In genomic region chrX:38332505-38332904, GRCh38 we compare ENCODE assay signal across 23 cellular contexts. TPM values are rescaled to one million over a fixed set of nuclear protein-coding genes. Genes with fewer than 3 reads are reported as not detected.
DNase-seq lines count a peak whose midpoint lies in the region; ATAC-seq and TF ChIP-seq lines count a peak whose summit lies in the region.
"Had no signal": no experiment of that assay in that cellular context is flagged by ENCODE, and none has a peak within 500 bp of the region (broad histone marks: within the 10 kb centered on the region; RNA-seq: fewer than 3 reads in every experiment).

No MANE protein-coding gene starts in this region.

- peak; percentile 89 for ATAC-seq in GM18520 (IDR thresholded peaks at IDR 0.05; ENCODE audit: unreplicated experiment)
- peak; percentile 77 for ATAC-seq in GM21360 (IDR thresholded peaks at IDR 0.05; ENCODE audit: unreplicated experiment)
- peak; percentile 82 for ATAC-seq in HG02852 (IDR thresholded peaks at IDR 0.05; ENCODE audit: unreplicated experiment)
- peak; percentile 51 for ATAC-seq in HG03460 (IDR thresholded peaks at IDR 0.05; ENCODE audit: unreplicated experiment)
- ATAC-seq in left lung: no peak
- ATAC-seq: gastrocnemius medialis; GM23338; Panc1; sciatic nerve; stimulated activated effector memory CD8-positive, alpha-beta T cell treated with anti-CD3 and anti-CD28 coated beads, Interleukin-12 subunit alpha, Interleukin-12 subunit beta, amount 100 ng/mL, for 72 hours had no signal

- no peak overlapping the region for H3K27ac ChIP-seq in left lung
- no peak overlapping the region for H3K27ac ChIP-seq in dorsolateral prefrontal cortex
- H3K27ac ChIP-seq in right atrium auricular region: no peak overlapping the region
- H3K27ac ChIP-seq: cardiac muscle cell, gastrocnemius medialis, HL-60, neural progenitor cell had no signal

- no peak for TF ChIP-seq CTCF in left lung (IDR thresholded peaks at IDR 0.05)
- no peak for TF ChIP-seq CTCF in dorsolateral prefrontal cortex (IDR thresholded peaks at IDR 0.05 in 54 of 56, conservative IDR thresholded peaks at IDR 0.05 in 2 of 56; ENCODE audit: low read depth in 1 of 56, partially characterized antibody in 56 of 56)
- TF ChIP-seq CTCF in right atrium auricular region (IDR thresholded peaks at IDR 0.05): no peak

- DNase-seq in left lung (no peak), dorsolateral prefrontal cortex (no peak), right atrium auricular region (ENCODE audit: low spot score) (no peak)
- DNase-seq in activated CD4-positive, alpha-beta T cell treated with anti-CD3 and anti-CD28 coated beads, Interleukin-2, amount 50 U/mL, for 1 hour: no peak
- DNase-seq: activated B cell treated with CpG ODN at 0.5 μM for 24 hours; AML-193; endodermal cell; gastrocnemius medialis; NCI-H1436 treated with DMSO at 0.1 percent for 48 hours; NCI-H510A; stimulated activated CD4-positive, alpha-beta T cell treated with anti-CD3 and anti-CD28 coated beads, Interleukin-4, amount 100 ng/mL, for 4 hours had no signal

- intact Hi-C loops in left lung (cut with DNase I) (no loop called here), dorsolateral prefrontal cortex (cut with DNase I) (no loop called here)

- H3K4me1 ChIP-seq in left lung (no peaks in the 10 kb centered on the region), right atrium auricular region (no peaks in the 10 kb centered on the region)
- H3K4me1 ChIP-seq: gastrocnemius medialis, neural progenitor cell had no signal

- H3K9me3 ChIP-seq in left lung (no peaks in the 10 kb centered on the region), right atrium auricular region (no peaks in the 10 kb centered on the region)
- H3K9me3 ChIP-seq: gastrocnemius medialis had no signal

- H3K27me3 ChIP-seq in left lung: no peaks in the 10 kb centered on the region
- peaks cover 0 to 66% (median 12%) of the 10 kb centered on the region in 45 donors for H3K27me3 ChIP-seq in dorsolateral prefrontal cortex
- H3K27me3 ChIP-seq in right atrium auricular region: no peaks in the 10 kb centered on the region
- H3K27me3 ChIP-seq: cardiac muscle cell, neural progenitor cell had no signal

- H3K36me3 ChIP-seq in left lung (no peaks in the 10 kb centered on the region), right atrium auricular region (no peaks in the 10 kb centered on the region)
- H3K36me3 ChIP-seq: cardiac muscle cell, gastrocnemius medialis, neural progenitor cell had no signal

- H3K4me3 ChIP-seq in left lung: no peak overlapping the region
- H3K4me3 ChIP-seq in dorsolateral prefrontal cortex: no peak overlapping the region
- no peak overlapping the region for H3K4me3 ChIP-seq in right atrium auricular region
- H3K4me3 ChIP-seq: cardiac muscle cell, gastrocnemius medialis, GM23338, neural progenitor cell had no signal

RNA-seq across cellular contexts. Expression of gene RPGR, which starts 5.2 kb away (rescaled TPM):
- total RNA-seq in left lung (10 to 100 TPM; 10.6 to 15.0 TPM), dorsolateral prefrontal cortex (10 to 100 TPM in 116 of 120 experiments, 1 to 10 TPM in 4; 8.2 to 33.6 (median 16.5) TPM), right atrium auricular region (10 to 100 TPM in 1 of 2 donors, 1 to 10 TPM in 1; 4.6 to 11.0 TPM)

RNA-seq across cellular contexts. Expression of gene OTC, which starts 19.9 kb away (rescaled TPM):
- total RNA-seq in left lung: 1 to 10 TPM in 1 of 2 donors, under 1 TPM in 1; 0.87 to 1.5 TPM
- total RNA-seq in dorsolateral prefrontal cortex: 1 to 10 TPM in 4 of 120 experiments, under 1 TPM in 36, not detected in 80; 0.26 to 1.5 (median 0.51) TPM
- total RNA-seq in right atrium auricular region: not detected
- total RNA-seq: activated B cell treated with CpG ODN at 0.5 μM for 24 hours, cardiac muscle cell, endodermal cell, GM23338, ureter had no signal
